Comparison of ENCODE assay signal across 1 cellular context in genomic region chr10:121969086-121969485, GRCh38. TPM values are rescaled to one million over a fixed set of nuclear protein-coding genes. Genes with fewer than 3 reads are reported as not detected.
"Had no signal": no experiment of that assay in that cellular context is flagged by ENCODE, and none has a peak within 500 bp of the region (broad histone marks: within the 10 kb centered on the region; RNA-seq: fewer than 3 reads in every experiment).

No MANE protein-coding gene starts in this region.

RNA-seq across cellular contexts. Expression of gene TACC2, which starts 19.9 kb away (rescaled TPM):
- polyA plus RNA-seq: IgD-negative memory B cell had no signal
